ENCODE assay signal across 11 cellular contexts in the genomic region with DNA sequence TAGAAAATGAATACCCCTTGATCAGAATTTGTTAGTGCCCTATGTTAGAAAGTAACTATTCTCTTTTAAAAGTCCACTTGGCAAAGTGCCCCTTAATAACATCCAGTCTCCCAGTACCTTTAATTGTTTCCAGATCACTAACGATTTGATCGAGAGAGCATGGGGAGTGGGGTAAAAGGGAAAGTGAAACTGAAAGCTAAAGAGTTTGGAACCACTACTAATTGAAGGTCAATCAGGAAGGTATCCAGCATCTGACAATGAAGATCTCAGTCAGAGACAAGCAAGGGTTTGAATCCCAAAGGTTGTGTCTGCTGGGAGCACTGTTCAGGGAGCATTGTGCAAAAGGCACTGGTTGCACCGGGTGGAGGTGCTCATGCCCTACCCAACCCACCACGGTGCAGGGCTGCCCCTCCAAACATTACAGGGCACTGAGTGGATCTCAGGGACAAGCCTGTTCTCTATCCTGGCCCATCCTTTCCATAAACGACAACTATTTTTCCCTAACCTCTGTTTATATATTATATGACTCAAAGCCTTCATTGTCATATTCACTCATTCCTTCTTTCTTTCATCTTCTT. TPM values are rescaled to one million over a fixed set of nuclear protein-coding genes. Genes with fewer than 3 reads are reported as not detected.
DNase-seq lines count a peak whose midpoint lies in the region; ATAC-seq and TF ChIP-seq lines count a peak whose summit lies in the region.
"Had no signal": no experiment of that assay in that cellular context is flagged by ENCODE, and none has a peak within 500 bp of the region (broad histone marks: within the 10 kb centered on the region; RNA-seq: fewer than 3 reads in every experiment).

No MANE protein-coding gene starts in this region.

- H3K4me3 ChIP-seq in AG04449 (ENCODE audit: low read depth, low read length) (peak overlapping the region; percentile 39), adipocyte (ENCODE audit: low read length) (peak overlapping the region; percentile 68)

- no peaks in the 10 kb centered on the region for H3K27me3 ChIP-seq in adipocyte (replicated peaks; ENCODE audit: control insufficient read depth, insufficient read depth, low read length)

- DNase-seq in AG04449 (ENCODE audit: low read depth, low spot score), result no peak
- DNase-seq in adipocyte (ENCODE audit: low read depth), result peak; percentile 63
- peak; percentile 0 to 43 for DNase-seq in lung microvascular endothelial cell (ENCODE audit: low read depth in 2 of 2)
- DNase-seq in DMS79 treated with DMSO at 0.1 percent for 48 hours (lab: John Stamatoyannopoulos, UW), result no peak
- no peak for DNase-seq in stimulated activated naive CD8-positive, alpha-beta T cell treated with anti-CD3 and anti-CD28 coated beads, Interleukin-15, amount 100 ng/mL, for 72 hours
- DNase-seq: KBM-7, midbrain had no signal

- no peak for TF ChIP-seq CTCF in AG04449 (IDR thresholded peaks at IDR 0.05; ENCODE audit: insufficient read depth, low read length, missing control alignments)

- H3K9me3 ChIP-seq in KOPT-K1 (ENCODE audit: insufficient read depth, low read length, poor library complexity, severe bottlenecking) (no peaks in the 10 kb centered on the region), adipocyte (ENCODE audit: control insufficient read depth, low read length) (no peaks in the 10 kb centered on the region)

- no peak overlapping the region for H3K4me3 Mint-ChIP-seq in stimulated activated naive CD8-positive, alpha-beta T cell treated with anti-CD3 and anti-CD28 coated beads, Interleukin-15, amount 100 ng/mL, for 72 hours
- H3K4me3 Mint-ChIP-seq: T-helper 1 cell treated with Interleukin-12 subunit alpha and Interleukin-12 subunit beta and Interleukin-4 antibody, amounts not matched to agents 30 μg/mL and 1 μg/mL, for 36 hours had no signal

- peaks cover 0 to 13% of the 10 kb centered on the region in 2 donors for H3K9me3 Mint-ChIP-seq in stimulated activated naive CD8-positive, alpha-beta T cell treated with anti-CD3 and anti-CD28 coated beads, Interleukin-15, amount 100 ng/mL, for 72 hours

- POLR2A ChIA-PET in AG04449 (lab: Yijun Ruan, JAX), result no interaction called here

- no peaks in the 10 kb centered on the region for H3K4me1 Mint-ChIP-seq in stimulated activated naive CD8-positive, alpha-beta T cell treated with anti-CD3 and anti-CD28 coated beads, Interleukin-15, amount 100 ng/mL, for 72 hours

- H3K27ac ChIP-seq in KOPT-K1 (ENCODE audit: low read depth, low read length, poor library complexity, severe bottlenecking), result peak overlapping the region; percentile 34

- H3K27me3 Mint-ChIP-seq in stimulated activated naive CD8-positive, alpha-beta T cell treated with anti-CD3 and anti-CD28 coated beads, Interleukin-15, amount 100 ng/mL, for 72 hours, result no peaks in the 10 kb centered on the region

- H3K9ac ChIP-seq in adipocyte (ENCODE audit: low read length), result peak overlapping the region; percentile 29

- peaks cover 3% of the 10 kb centered on the region for H3K4me1 ChIP-seq in adipocyte (ENCODE audit: control insufficient read depth, insufficient read depth, low read length)

- CTCF ChIA-PET in AG04449 (lab: Yijun Ruan, JAX), result no interaction called here

- no peak overlapping the region for H3K27ac Mint-ChIP-seq in stimulated activated naive CD8-positive, alpha-beta T cell treated with anti-CD3 and anti-CD28 coated beads, Interleukin-15, amount 100 ng/mL, for 72 hours
- H3K27ac Mint-ChIP-seq: T-helper 1 cell treated with Interleukin-12 subunit alpha and Interleukin-12 subunit beta and Interleukin-4 antibody, amounts not matched to agents 30 μg/mL and 1 μg/mL, for 36 hours had no signal

- H3K36me3 ChIP-seq in KOPT-K1 (ENCODE audit: insufficient read depth, low read length) (no peaks in the 10 kb centered on the region), adipocyte (ENCODE audit: control insufficient read depth, insufficient read depth, low read length, severe bottlenecking) (no peaks in the 10 kb centered on the region)

- ATAC-seq in GM21381 (IDR thresholded peaks at IDR 0.05; ENCODE audit: unreplicated experiment) (no peak), GM19351 (IDR thresholded peaks at IDR 0.05; ENCODE audit: unreplicated experiment) (no peak)
- ATAC-seq in stimulated activated naive CD8-positive, alpha-beta T cell treated with anti-CD3 and anti-CD28 coated beads, Interleukin-15, amount 100 ng/mL, for 72 hours, result no peak

RNA-seq across cellular contexts. Expression of a gene that starts 14.6 kb away (rescaled TPM):
- total RNA-seq in lung microvascular endothelial cell, result not detected in 2 replicates

Comparison
In these comparisons a context has a peak if more than half of its experiments do, and no peak if none do; other contexts are left out.
1. DNase-seq: peak in adipocyte (single experiment) and lung microvascular endothelial cell (2 of 2); none in AG04449 (single experiment), DMS79 treated with DMSO at 0.1 percent for 48 hours (single experiment) and stimulated activated naive CD8-positive, alpha-beta T cell treated with anti-CD3 and anti-CD28 coated beads, Interleukin-15, amount 100 ng/mL, for 72 hours (0 of 2).